Comparison of ENCODE assay signal across 19 cellular contexts in genomic region chr7:135759537-135759936, GRCh38. TPM values are rescaled to one million over a fixed set of nuclear protein-coding genes. Genes with fewer than 3 reads are reported as not detected.
"Had no signal": no experiment of that assay in that cellular context is flagged by ENCODE, and none has a peak within 500 bp of the region (broad histone marks: within the 10 kb centered on the region; RNA-seq: fewer than 3 reads in every experiment).

No MANE protein-coding gene starts in this region.

- H3K27ac ChIP-seq: colonic mucosa had no signal

- H3K9me3 ChIP-seq: colonic mucosa, esophagus squamous epithelium, psoas muscle, stomach, vagina had no signal

- DNase-seq: activated CD4-positive, alpha-beta memory T cell treated with anti-CD3 and anti-CD28 coated beads for 36 hours; activated CD4-positive, alpha-beta T cell treated with anti-CD3 and anti-CD28 coated beads for 36 hours; activated CD8-positive, alpha-beta memory T cell treated with anti-CD3 and anti-CD28 coated beads, Interleukin-2, amount 10 ng/mL, durations not matched to agents 7 days and 5 days; activated naive CD4-positive, alpha-beta T cell treated with anti-CD3 and anti-CD28 coated beads, Interleukin-2, amount 10 ng/mL, durations not matched to agents 7 days and 5 days; activated T-cell treated with anti-CD3 and anti-CD28 coated beads, Interleukin-2, amount 50 U/mL, for 1 hour; colonic mucosa; esophagus squamous epithelium; hypothalamus; kidney glomerular epithelial cell; psoas muscle; stimulated activated CD4-positive, alpha-beta T cell treated with anti-CD3 and anti-CD28 coated beads, Interleukin-1b, Interleukin-23, amount 100 ng/mL, for 48 hours; stomach; T-helper 17 cell had no signal

- H3K4me3 ChIP-seq: colonic mucosa, esophagus squamous epithelium, psoas muscle, stomach had no signal

- H3K36me3 ChIP-seq: colonic mucosa, esophagus squamous epithelium, stomach, vagina had no signal

- ATAC-seq: activated CD4-positive, alpha-beta T cell treated with anti-CD3 and anti-CD28 coated beads for 36 hours; activated CD8-positive, alpha-beta memory T cell treated with anti-CD3 and anti-CD28 coated beads, Interleukin-2, amount 10 ng/mL, durations not matched to agents 7 days and 5 days; psoas muscle; T-helper 17 cell had no signal

- H3K27me3 ChIP-seq: colonic mucosa, esophagus squamous epithelium, vagina had no signal

- H3K4me1 ChIP-seq: colonic mucosa had no signal

RNA-seq across cellular contexts. Expression of gene FAM180A, which starts 10.9 kb away (rescaled TPM):
- total RNA-seq: activated CD4-positive, alpha-beta memory T cell treated with anti-CD3 and anti-CD28 coated beads for 36 hours; activated CD4-positive, alpha-beta T cell treated with anti-CD3 and anti-CD28 coated beads for 36 hours; activated CD8-positive, alpha-beta memory T cell treated with anti-CD3 and anti-CD28 coated beads, Interleukin-2, amount 10 ng/mL, durations not matched to agents 7 days and 5 days; activated T-helper 2 cell treated with anti-CD3 and anti-CD28 coated beads, Interferon-gamma antibody, Interleukin-2, Interleukin-4, amounts not matched to agents 10 μg/mL and 5 μg/mL and 100 μg/mL, durations not matched to agents 14 hours and 24 hours and 36 hours; glomerular endothelial cell; T-helper 17 cell had no signal
- polyA plus RNA-seq: neural cell had no signal

RNA-seq across cellular contexts. Expression of gene SLC13A4, which starts 31.6 kb away (rescaled TPM):
- total RNA-seq: activated CD4-positive, alpha-beta memory T cell treated with anti-CD3 and anti-CD28 coated beads for 36 hours; activated CD4-positive, alpha-beta T cell treated with anti-CD3 and anti-CD28 coated beads for 36 hours; activated CD8-positive, alpha-beta memory T cell treated with anti-CD3 and anti-CD28 coated beads, Interleukin-2, amount 10 ng/mL, durations not matched to agents 7 days and 5 days; activated T-helper 2 cell treated with anti-CD3 and anti-CD28 coated beads, Interferon-gamma antibody, Interleukin-2, Interleukin-4, amounts not matched to agents 10 μg/mL and 5 μg/mL and 100 μg/mL, durations not matched to agents 14 hours and 24 hours and 36 hours; colonic mucosa; fibroblast of villous mesenchyme; glomerular endothelial cell; mesenteric fat pad; psoas muscle; stomach; T-helper 17 cell; vagina had no signal
